Comparison of ENCODE assay signal across 10 cellular contexts in genomic region chr7:1192171-1192676, GRCh38. TPM values are rescaled to one million over a fixed set of nuclear protein-coding genes. Genes with fewer than 3 reads are reported as not detected.
DNase-seq lines count a peak whose midpoint lies in the region; ATAC-seq and TF ChIP-seq lines count a peak whose summit lies in the region.
"Had no signal": no experiment of that assay in that cellular context is flagged by ENCODE, and none has a peak within 500 bp of the region (broad histone marks: within the 10 kb centered on the region; RNA-seq: fewer than 3 reads in every experiment).

No MANE protein-coding gene starts in this region.

- intact Hi-C loops in activated naive CD4-positive, alpha-beta T cell treated with anti-CD3 and anti-CD28 coated beads for 36 hours (cut with micrococcal nuclease) = no loop called here
- intact Hi-C loops in PC-3 (cut with micrococcal nuclease) = no loop called here
- intact Hi-C loops in head of caudate nucleus (cut with DNase I) = no loop called here

- POLR2A ChIA-PET in PC-3 (lab: Charles Lee; ENCODE audit: unreplicated experiment) = interaction anchor here (0.6 kb wide), 1 partner anchor 285 kb away, joined by 7 read pairs; no protein-coding TSS in a partner anchor

- peaks cover 7% of the 10 kb centered on the region; the same call in 1 of the 2 replicates for H3K4me1 ChIP-seq in PC-3 (ENCODE audit: insufficient read depth, low read length)

- peak; percentile 48 for ATAC-seq in PC-3
- peak; percentile 78 for ATAC-seq in stimulated activated effector memory CD8-positive, alpha-beta T cell treated with anti-CD3 and anti-CD28 coated beads, Interleukin-12 subunit alpha, Interleukin-12 subunit beta, amount 100 ng/mL, for 72 hours
- ATAC-seq in GM21515 (IDR thresholded peaks at IDR 0.05; ENCODE audit: unreplicated experiment) = no peak
- ATAC-seq in HG02610 (IDR thresholded peaks at IDR 0.05; ENCODE audit: unreplicated experiment) = no peak

- H3K27me3 Mint-ChIP-seq in activated naive CD4-positive, alpha-beta T cell treated with anti-CD3 and anti-CD28 coated beads, Interleukin-2, amount 10 ng/mL, durations not matched to agents 7 days and 5 days = peaks cover 44% of the 10 kb centered on the region
- H3K27me3 Mint-ChIP-seq in activated naive CD4-positive, alpha-beta T cell treated with anti-CD3 and anti-CD28 coated beads for 36 hours (ENCODE audit: low read depth) = peaks cover 15% of the 10 kb centered on the region

- H3K36me3 Mint-ChIP-seq in activated naive CD4-positive, alpha-beta T cell treated with anti-CD3 and anti-CD28 coated beads, Interleukin-2, amount 10 ng/mL, durations not matched to agents 7 days and 5 days = peaks cover 9% of the 10 kb centered on the region
- no peaks in the 10 kb centered on the region for H3K36me3 Mint-ChIP-seq in activated naive CD4-positive, alpha-beta T cell treated with anti-CD3 and anti-CD28 coated beads for 36 hours (ENCODE audit: low read depth)
- peaks cover 7% of the 10 kb centered on the region for H3K36me3 Mint-ChIP-seq in stimulated activated effector memory CD8-positive, alpha-beta T cell treated with anti-CD3 and anti-CD28 coated beads, Interleukin-12 subunit alpha, Interleukin-12 subunit beta, amount 100 ng/mL, for 72 hours

- H3K9me2 ChIP-seq in PC-3 (replicated peaks; ENCODE audit: low read length) = no peaks in the 10 kb centered on the region

- no peak overlapping the region for H3K27ac ChIP-seq in PC-3 (ENCODE audit: low read length)

- H4K20me1 ChIP-seq in PC-3 (ENCODE audit: low read length) = no peaks in the 10 kb centered on the region

- no peak overlapping the region for H3K4me3 ChIP-seq in PC-3 (ENCODE audit: low read length)
- H3K4me3 ChIP-seq in cardiac fibroblast (replicated peaks in 1 of 2; ENCODE audit: low read depth in 2 of 2, low read length in 2 of 2) = peak overlapping the region in 1 of 2 donors; percentile 18

- H3K36me3 ChIP-seq in PC-3 (ENCODE audit: low read depth, low read length) = no peaks in the 10 kb centered on the region

- H3K4me2 ChIP-seq in PC-3 (ENCODE audit: low read length) = no peak overlapping the region

- peaks cover 1% of the 10 kb centered on the region; the same call in 1 of the 2 replicates for H3K27me3 ChIP-seq in PC-3 (ENCODE audit: low read length)

- peaks cover 6% of the 10 kb centered on the region for H3K9me3 Mint-ChIP-seq in activated naive CD4-positive, alpha-beta T cell treated with anti-CD3 and anti-CD28 coated beads, Interleukin-2, amount 10 ng/mL, durations not matched to agents 7 days and 5 days
- no peaks in the 10 kb centered on the region for H3K9me3 Mint-ChIP-seq in activated naive CD4-positive, alpha-beta T cell treated with anti-CD3 and anti-CD28 coated beads for 36 hours
- H3K9me3 Mint-ChIP-seq in stimulated activated effector memory CD8-positive, alpha-beta T cell treated with anti-CD3 and anti-CD28 coated beads, Interleukin-12 subunit alpha, Interleukin-12 subunit beta, amount 100 ng/mL, for 72 hours = peaks cover 4% of the 10 kb centered on the region

- peak; percentile 48 for DNase-seq in activated naive CD4-positive, alpha-beta T cell treated with anti-CD3 and anti-CD28 coated beads, Interleukin-2, amount 10 ng/mL, durations not matched to agents 7 days and 5 days
- no peak for DNase-seq in activated naive CD4-positive, alpha-beta T cell treated with anti-CD3 and anti-CD28 coated beads for 36 hours
- DNase-seq in PC-3 (peak; percentile 76), cardiac fibroblast (ENCODE audit: low read depth in 2 of 2) (peak; percentile 87 to 95), head of caudate nucleus (no peak)
- DNase-seq in stimulated activated effector memory CD8-positive, alpha-beta T cell treated with anti-CD3 and anti-CD28 coated beads, Interleukin-12 subunit alpha, Interleukin-12 subunit beta, amount 100 ng/mL, for 72 hours (ENCODE audit: low spot score in 2 of 2) = no peak
- DNase-seq: NCI-H1105 treated with DMSO at 0.1 percent for 48 hours, substantia nigra had no signal

- peaks cover 29% of the 10 kb centered on the region for H3K4me1 Mint-ChIP-seq in activated naive CD4-positive, alpha-beta T cell treated with anti-CD3 and anti-CD28 coated beads, Interleukin-2, amount 10 ng/mL, durations not matched to agents 7 days and 5 days
- peaks cover 12% of the 10 kb centered on the region for H3K4me1 Mint-ChIP-seq in activated naive CD4-positive, alpha-beta T cell treated with anti-CD3 and anti-CD28 coated beads for 36 hours (ENCODE audit: low read depth)
- H3K4me1 Mint-ChIP-seq in stimulated activated effector memory CD8-positive, alpha-beta T cell treated with anti-CD3 and anti-CD28 coated beads, Interleukin-12 subunit alpha, Interleukin-12 subunit beta, amount 100 ng/mL, for 72 hours = peaks cover 10% of the 10 kb centered on the region

- H3K79me2 ChIP-seq in PC-3 (ENCODE audit: low read length) = no peaks in the 10 kb centered on the region

- BruUV-seq in PC-3 (replicated peaks; lab: Mats Ljungman, UMichigan) = no TSS peak

- peak overlapping the region; percentile 64 for H3K4me3 Mint-ChIP-seq in activated naive CD4-positive, alpha-beta T cell treated with anti-CD3 and anti-CD28 coated beads, Interleukin-2, amount 10 ng/mL, durations not matched to agents 7 days and 5 days
- H3K4me3 Mint-ChIP-seq in activated naive CD4-positive, alpha-beta T cell treated with anti-CD3 and anti-CD28 coated beads for 36 hours = no peak overlapping the region
- peak overlapping the region; percentile 69 for H3K4me3 Mint-ChIP-seq in stimulated activated effector memory CD8-positive, alpha-beta T cell treated with anti-CD3 and anti-CD28 coated beads, Interleukin-12 subunit alpha, Interleukin-12 subunit beta, amount 100 ng/mL, for 72 hours

- no peak overlapping the region for H2AFZ ChIP-seq in PC-3 (ENCODE audit: low read length)

- H3K9ac ChIP-seq in PC-3 (ENCODE audit: low read length) = no peak overlapping the region

- CTCF ChIA-PET in activated naive CD4-positive, alpha-beta T cell treated with anti-CD3 and anti-CD28 coated beads, Interleukin-2, amount 10 ng/mL, durations not matched to agents 7 days and 5 days (lab: Charles Lee) = interaction anchor here (0.6 to 4.3 kb wide), 12 partner anchors 9 to 282 kb away, joined by 3 to 40 read pairs (median 8); no protein-coding TSS in a partner anchor
- CTCF ChIA-PET in activated naive CD4-positive, alpha-beta T cell treated with anti-CD3 and anti-CD28 coated beads for 36 hours (lab: Charles Lee) = interaction anchor here (1.0 to 2.6 kb wide), 4 partner anchors 9 to 221 kb away, joined by 3 to 12 read pairs (median 6); no protein-coding TSS in a partner anchor
- CTCF ChIA-PET in PC-3 (lab: Charles Lee) = interaction anchor here (0.5 to 1.2 kb wide), 4 partner anchors 15 to 356 kb away, joined by 3 to 10 read pairs (median 5); no protein-coding TSS in a partner anchor

- peak overlapping the region; percentile 84 for H3K27ac Mint-ChIP-seq in activated naive CD4-positive, alpha-beta T cell treated with anti-CD3 and anti-CD28 coated beads, Interleukin-2, amount 10 ng/mL, durations not matched to agents 7 days and 5 days
- no peak overlapping the region for H3K27ac Mint-ChIP-seq in activated naive CD4-positive, alpha-beta T cell treated with anti-CD3 and anti-CD28 coated beads for 36 hours
- peak overlapping the region; percentile 92 for H3K27ac Mint-ChIP-seq in stimulated activated effector memory CD8-positive, alpha-beta T cell treated with anti-CD3 and anti-CD28 coated beads, Interleukin-12 subunit alpha, Interleukin-12 subunit beta, amount 100 ng/mL, for 72 hours

- no peaks in the 10 kb centered on the region for H3F3A ChIP-seq in PC-3 (ENCODE audit: low read length, unreplicated experiment)

- TF ChIP-seq CTCF in PC-3 (conservative IDR thresholded peaks at IDR 0.05; ENCODE audit: low read depth, low read length) = peak; percentile 47
- peak; percentile 32 for TF ChIP-seq CTCF in cardiac fibroblast (IDR thresholded peaks at IDR 0.05; ENCODE audit: low read depth, low read length)

- no peaks in the 10 kb centered on the region for H3K9me3 ChIP-seq in PC-3 (ENCODE audit: low read length)

RNA-seq across cellular contexts. Expression of gene ZFAND2A, which starts 32.2 kb away (rescaled TPM):
- total RNA-seq in activated naive CD4-positive, alpha-beta T cell treated with anti-CD3 and anti-CD28 coated beads for 36 hours = 10 to 100 TPM; 19.1 to 20.7 TPM
- total RNA-seq in PC-3 (2014; rRNA removed) = 11.7 and 28.4 TPM in 2 replicates

RNA-seq across cellular contexts. Expression of gene UNCX, which starts 40.4 kb away (rescaled TPM):
- total RNA-seq in activated naive CD4-positive, alpha-beta T cell treated with anti-CD3 and anti-CD28 coated beads for 36 hours = not detected
- total RNA-seq in PC-3 (2014; rRNA removed) = not detected in 2 replicates

Comparison
In these comparisons a context has a peak if more than half of its experiments do, and no peak if none do; other contexts are left out.
1. DNase-seq: peak in activated naive CD4-positive, alpha-beta T cell treated with anti-CD3 and anti-CD28 coated beads, Interleukin-2, amount 10 ng/mL, durations not matched to agents 7 days and 5 days (single experiment), PC-3 (single experiment) and cardiac fibroblast (2 of 2); none in activated naive CD4-positive, alpha-beta T cell treated with anti-CD3 and anti-CD28 coated beads for 36 hours (single experiment), stimulated activated effector memory CD8-positive, alpha-beta T cell treated with anti-CD3 and anti-CD28 coated beads, Interleukin-12 subunit alpha, Interleukin-12 subunit beta, amount 100 ng/mL, for 72 hours (0 of 2) and head of caudate nucleus (0 of 42).
2. ATAC-seq: peak in PC-3 (single experiment) and stimulated activated effector memory CD8-positive, alpha-beta T cell treated with anti-CD3 and anti-CD28 coated beads, Interleukin-12 subunit alpha, Interleukin-12 subunit beta, amount 100 ng/mL, for 72 hours (single experiment); none in GM21515 (single experiment) and HG02610 (single experiment).